Comparison of ENCODE assay signal across 29 cellular contexts in genomic region chr7:110764852-110765251, GRCh38.
"Had no signal": no experiment of that assay in that cellular context is flagged by ENCODE, and none has a peak within 500 bp of the region (broad histone marks: within the 10 kb centered on the region; RNA-seq: fewer than 3 reads in every experiment).

No MANE protein-coding gene starts in this region.

- H3K4me1 ChIP-seq: colonic mucosa, gastroesophageal sphincter, lower lobe of right lung had no signal

- H3K4me2 ChIP-seq: hepatocyte had no signal

- H3K4me3 Mint-ChIP-seq: dendritic cell treated with granulocyte-macrophage colony-stimulating factor and Interleukin-4, amounts not matched to agents 40 ng/mL and 50 ng/mL, for 4 days; effector memory CD8-positive, alpha-beta T cell; endodermal cell; immature natural killer cell; mesothelial cell of epicardium; naive B cell had no signal

- FAIRE-seq: endometrium, frontal cortex, kidney had no signal

- H3K27ac Mint-ChIP-seq: dendritic cell treated with granulocyte-macrophage colony-stimulating factor and Interleukin-4, amounts not matched to agents 40 ng/mL and 50 ng/mL, for 4 days; effector memory CD8-positive, alpha-beta T cell; endodermal cell; immature natural killer cell; mesothelial cell of epicardium; naive B cell had no signal

- H3K79me2 ChIP-seq: hepatocyte had no signal

- ATAC-seq: effector memory CD8-positive, alpha-beta T cell; esophagus mucosa; gastroesophageal sphincter; heart left ventricle; left colon; left lobe of liver; lower lobe of right lung; mucosa of descending colon had no signal

- H3K27ac ChIP-seq: colonic mucosa, epithelial cell of prostate, esophagus squamous epithelium, gastroesophageal sphincter, heart left ventricle, hepatocyte, left ventricle myocardium inferior, lower lobe of right lung had no signal

- H3K9me3 ChIP-seq: colonic mucosa, esophagus squamous epithelium, gastroesophageal sphincter, heart left ventricle, left ventricle myocardium inferior, lower lobe of right lung, mucosa of descending colon had no signal

- H3K4me1 Mint-ChIP-seq: immature natural killer cell, naive B cell had no signal

- H3K36me3 Mint-ChIP-seq: mesothelial cell of epicardium, naive B cell had no signal

- H3K4me3 ChIP-seq: colonic mucosa, esophagus squamous epithelium, gastroesophageal sphincter, heart left ventricle, hepatocyte, left ventricle myocardium inferior, lower lobe of right lung, mucosa of descending colon had no signal

- H3K27me3 ChIP-seq: colonic mucosa, esophagus squamous epithelium, gastroesophageal sphincter, heart left ventricle, hepatocyte had no signal

- H2AFZ ChIP-seq: hepatocyte had no signal

- DNase-seq: colonic mucosa; cortex of kidney; effector CD8-positive, alpha-beta T cell; effector memory CD8-positive, alpha-beta T cell; endodermal cell; erythroblast; esophagus squamous epithelium; foreskin fibroblast; heart left ventricle; hypothalamus; immature natural killer cell; islet precursor cell; kidney; kidney glomerular epithelial cell; left colon; left ventricle myocardium inferior; lower lobe of right lung; mesenchymal stem cell; mucosa of descending colon; naive B cell had no signal

- H3K9me3 Mint-ChIP-seq: dendritic cell treated with granulocyte-macrophage colony-stimulating factor and Interleukin-4, amounts not matched to agents 40 ng/mL and 50 ng/mL, for 4 days; effector memory CD8-positive, alpha-beta T cell; endodermal cell; mesothelial cell of epicardium; naive B cell had no signal

- H3K27me3 Mint-ChIP-seq: dendritic cell treated with granulocyte-macrophage colony-stimulating factor and Interleukin-4, amounts not matched to agents 40 ng/mL and 50 ng/mL, for 4 days; effector memory CD8-positive, alpha-beta T cell; naive B cell had no signal

- H3K36me3 ChIP-seq: colonic mucosa, esophagus squamous epithelium, gastroesophageal sphincter, heart left ventricle, left ventricle myocardium inferior, lower lobe of right lung had no signal
